ENCODE assay signal across 1 cellular context in genomic region chr6:15509335-15509933, GRCh38.
TF ChIP-seq lines count a peak whose summit lies in the region.

No MANE protein-coding gene starts in this region.

TF ChIP-seq in K562, 482 proteins besides CTCF, POLR2A, EP300 and RAD21 (continued from another document and continues in another):
- no peak for TF ChIP-seq ZNF518B (CRISPR knock-in tag; IDR thresholded peaks at IDR 0.05)
- no peak for TF ChIP-seq POU5F1 (IDR thresholded peaks at IDR 0.05; ENCODE audit: borderline replicate concordance, low read depth, low read length, partially characterized antibody)
- no peak for TF ChIP-seq AFF1 (IDR thresholded peaks at IDR 0.05; ENCODE audit: low read depth in 1 of 2, partially characterized antibody in 2 of 2)
- TF ChIP-seq STAT5B (CRISPR knock-in tag; IDR thresholded peaks at IDR 0.05) = no peak
- TF ChIP-seq TRIM28 (IDR thresholded peaks at IDR 0.05) = 0 out of 2 replicates have a peak, but pooled peaks have one; percentile 33
- peak; percentile 58; the same call in 1 of the 2 replicates for TF ChIP-seq ZBTB2 (IDR thresholded peaks at IDR 0.05)
- no peak for TF ChIP-seq GTF2B (IDR thresholded peaks at IDR 0.05; ENCODE audit: extremely low read depth, insufficient read length)
- no peak for TF ChIP-seq USF1 (CRISPR knock-in tag; IDR thresholded peaks at IDR 0.05)
- no peak for TF ChIP-seq LARP7 (IDR thresholded peaks at IDR 0.05)
- no peak; the same call in 1 of the 2 replicates for TF ChIP-seq CTBP1 (IDR thresholded peaks at IDR 0.05; ENCODE audit: borderline replicate concordance)
- peak; percentile 46; the same call in 1 of the 2 replicates for TF ChIP-seq REST (CRISPR knock-in tag; IDR thresholded peaks at IDR 0.05; ENCODE audit: low read depth)
- no peak for TF ChIP-seq TFAM (CRISPR knock-in tag; conservative IDR thresholded peaks at IDR 0.05)
- 0 out of 2 replicates have a peak, but pooled peaks have one; percentile 50 for TF ChIP-seq LEF1 (IDR thresholded peaks at IDR 0.05)
- TF ChIP-seq FOXK2 (conservative IDR thresholded peaks at IDR 0.05 in 1 of 2, IDR thresholded peaks at IDR 0.05 in 1 of 2; ENCODE audit: low read depth in 2 of 2) = no peak
- peak; percentile 81 for TF ChIP-seq NEUROD1 (IDR thresholded peaks at IDR 0.05; ENCODE audit: borderline replicate concordance, low read depth, low read length, partially characterized antibody)
- no peak for TF ChIP-seq ZNF140 (CRISPR knock-in tag; IDR thresholded peaks at IDR 0.05)
- TF ChIP-seq ZNF764 (CRISPR knock-in tag; IDR thresholded peaks at IDR 0.05; ENCODE audit: low read depth) = no peak
- TF ChIP-seq JUNB (CRISPR knock-in tag; conservative IDR thresholded peaks at IDR 0.05) = no peak
- TF ChIP-seq RREB1 (CRISPR knock-in tag; IDR thresholded peaks at IDR 0.05) = peak; percentile 66; the same call in 1 of the 2 replicates
- no peak for TF ChIP-seq TFE3 (CRISPR knock-in tag; IDR thresholded peaks at IDR 0.05)
- TF ChIP-seq ZBTB1 (CRISPR knock-in tag; IDR thresholded peaks at IDR 0.05; ENCODE audit: borderline replicate concordance, low read depth) = no peak
- TF ChIP-seq CCAR2 (IDR thresholded peaks at IDR 0.05; ENCODE audit: low read depth, low read length) = no peak
- no peak for TF ChIP-seq ZNF75A (CRISPR knock-in tag; IDR thresholded peaks at IDR 0.05)
- TF ChIP-seq ZNF561 (CRISPR knock-in tag; conservative IDR thresholded peaks at IDR 0.05) = no peak
- no peak; the same call in 1 of the 2 replicates for TF ChIP-seq ZKSCAN1 (IDR thresholded peaks at IDR 0.05; ENCODE audit: low read depth, low read length)
- TF ChIP-seq PTBP1 (IDR thresholded peaks at IDR 0.05; ENCODE audit: low read depth, low read length) = no peak
- peak in 1 of 2 experiments; percentile 48; a peak in 1 of 3 replicates for TF ChIP-seq CBX3 (IDR thresholded peaks at IDR 0.05; ENCODE audit: borderline replicate concordance in 1 of 2, low read length in 2 of 2)
- TF ChIP-seq DNMT1 (IDR thresholded peaks at IDR 0.05) = no peak
- TF ChIP-seq L3MBTL2 (IDR thresholded peaks at IDR 0.05) = peak; percentile 55; the same call in 1 of the 2 replicates
- peak; percentile 61 for TF ChIP-seq TCF3 (CRISPR knock-in tag; IDR thresholded peaks at IDR 0.05)
- no peak for TF ChIP-seq MBD1 (CRISPR knock-in tag; IDR thresholded peaks at IDR 0.05)
- TF ChIP-seq CEBPB (tag; IDR thresholded peaks at IDR 0.05) = no peak
- no peak for TF ChIP-seq RFX1 (IDR thresholded peaks at IDR 0.05)
